Comparison of ENCODE assay signal across 10 cellular contexts in the genomic region with DNA sequence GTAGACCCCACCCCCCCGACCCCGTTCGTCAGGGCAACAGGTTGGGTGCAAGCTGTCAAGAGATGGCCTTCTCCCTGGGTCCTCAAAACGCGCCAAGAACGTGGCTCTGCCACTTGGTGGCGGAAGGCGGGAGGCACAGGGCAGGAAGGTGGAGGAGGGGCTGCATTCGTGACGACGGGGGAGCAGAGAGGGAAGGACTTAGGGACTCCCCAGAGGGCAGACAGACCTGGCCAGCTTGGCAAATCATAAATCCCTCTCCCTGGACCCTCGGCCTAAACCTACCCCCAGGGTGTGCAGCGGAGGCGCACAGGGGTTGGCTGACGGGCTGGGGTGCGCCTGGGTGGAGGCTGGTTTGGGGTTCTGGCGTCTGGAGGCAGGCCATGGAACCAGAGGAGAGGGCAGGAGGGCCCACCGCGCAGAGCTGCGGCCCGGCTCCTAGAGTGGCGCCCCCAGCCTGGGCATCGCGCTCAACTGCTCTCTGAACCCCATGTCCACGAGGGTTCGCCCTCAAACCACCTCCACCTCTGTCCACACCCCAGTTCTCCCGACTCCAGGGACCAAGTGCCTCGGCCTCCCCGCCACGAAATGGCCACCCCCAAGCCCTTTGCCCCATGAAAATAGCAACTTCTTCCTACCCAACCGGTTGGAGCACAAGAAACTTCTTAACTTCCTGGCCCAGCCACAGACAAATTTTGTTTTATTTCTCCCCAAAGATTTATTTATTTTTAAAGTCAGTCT. TPM values are rescaled to one million over a fixed set of nuclear protein-coding genes. Genes with fewer than 3 reads are reported as not detected.
DNase-seq lines count a peak whose midpoint lies in the region; ATAC-seq and TF ChIP-seq lines count a peak whose summit lies in the region.
"Had no signal": no experiment of that assay in that cellular context is flagged by ENCODE, and none has a peak within 500 bp of the region (broad histone marks: within the 10 kb centered on the region; RNA-seq: fewer than 3 reads in every experiment).

No MANE protein-coding gene starts in this region.

- H3K4me3 Mint-ChIP-seq in CD8-positive, alpha-beta T cell = peak overlapping the region; percentile 51
- peak overlapping the region; percentile 48 for H3K4me3 Mint-ChIP-seq in activated naive CD8-positive, alpha-beta T cell treated with anti-CD3 and anti-CD28 coated beads, Interleukin-2, amount 50 U/mL, for 24 hours
- peak overlapping the region in 9 of 10 donors; percentile 39 to 70 (median 63) for H3K4me3 Mint-ChIP-seq in naive thymus-derived CD4-positive, alpha-beta T cell

- no peak overlapping the region for H3K27ac ChIP-seq in CD8-positive, alpha-beta T cell (ENCODE audit: low read depth, low read length)
- no peak overlapping the region for H3K27ac ChIP-seq in HEK293 (ENCODE audit: extremely low read depth, low read depth, low read length)
- H3K27ac ChIP-seq in naive thymus-derived CD4-positive, alpha-beta T cell (ENCODE audit: low read depth, low read length) = no peak overlapping the region
- H3K27ac ChIP-seq: right atrium auricular region had no signal

- H3K4me1 Mint-ChIP-seq in CD8-positive, alpha-beta T cell (ENCODE audit: low read depth) = peaks cover 58% of the 10 kb centered on the region
- peaks cover 62% of the 10 kb centered on the region for H3K4me1 Mint-ChIP-seq in activated naive CD8-positive, alpha-beta T cell treated with anti-CD3 and anti-CD28 coated beads, Interleukin-2, amount 50 U/mL, for 24 hours
- H3K4me1 Mint-ChIP-seq in naive thymus-derived CD4-positive, alpha-beta T cell = peaks cover 37 to 77% (median 62%) of the 10 kb centered on the region in 7 donors

- peaks cover 51% of the 10 kb centered on the region for H3K4me1 ChIP-seq in CD8-positive, alpha-beta T cell (ENCODE audit: insufficient read depth, low read length)
- H3K4me1 ChIP-seq in HEK293 (ENCODE audit: control insufficient read depth, insufficient read depth, low read length) = peaks cover 2% of the 10 kb centered on the region; the same call in 1 of the 2 replicates
- H3K4me1 ChIP-seq in naive thymus-derived CD4-positive, alpha-beta T cell (ENCODE audit: control insufficient read depth in 2 of 2, insufficient read depth in 2 of 2, low read length in 2 of 2) = peaks cover 42 to 48% of the 10 kb centered on the region in 2 donors

- H3K27me3 Mint-ChIP-seq in CD8-positive, alpha-beta T cell (ENCODE audit: low read depth) = peaks cover 98% of the 10 kb centered on the region
- H3K27me3 Mint-ChIP-seq in activated naive CD8-positive, alpha-beta T cell treated with anti-CD3 and anti-CD28 coated beads, Interleukin-2, amount 50 U/mL, for 24 hours = peaks cover 96% of the 10 kb centered on the region
- peaks cover 96 to 99% (median 98%) of the 10 kb centered on the region in 5 donors for H3K27me3 Mint-ChIP-seq in naive thymus-derived CD4-positive, alpha-beta T cell

- H3K27ac Mint-ChIP-seq in CD8-positive, alpha-beta T cell = no peak overlapping the region
- no peak overlapping the region for H3K27ac Mint-ChIP-seq in activated naive CD8-positive, alpha-beta T cell treated with anti-CD3 and anti-CD28 coated beads, Interleukin-2, amount 50 U/mL, for 24 hours
- H3K27ac Mint-ChIP-seq in naive thymus-derived CD4-positive, alpha-beta T cell = peak overlapping the region in 5 of 9 donors; percentile 9 to 75 (median 57)

- TF ChIP-seq CTCF in CD8-positive, alpha-beta T cell (IDR thresholded peaks at IDR 0.05) = no peak
- no peak for TF ChIP-seq CTCF in HEK293 (tag by site-specific recombination; IDR thresholded peaks at IDR 0.05)

- peaks cover 3% of the 10 kb centered on the region for H3K9me3 Mint-ChIP-seq in CD8-positive, alpha-beta T cell
- no peaks in the 10 kb centered on the region for H3K9me3 Mint-ChIP-seq in activated naive CD8-positive, alpha-beta T cell treated with anti-CD3 and anti-CD28 coated beads, Interleukin-2, amount 50 U/mL, for 24 hours
- peaks cover under 1 to 28% (median 6%) of the 10 kb centered on the region in 11 donors for H3K9me3 Mint-ChIP-seq in naive thymus-derived CD4-positive, alpha-beta T cell

- CTCF ChIA-PET in CD8-positive, alpha-beta T cell (lab: Charles Lee) = interaction anchor here (0.7 kb wide), 1 partner anchor 16 kb away, joined by 3 read pairs; no protein-coding TSS in a partner anchor
- CTCF ChIA-PET in HEK293 (lab: Yijun Ruan, JAX) = no interaction called here
- CTCF ChIA-PET in naive thymus-derived CD4-positive, alpha-beta T cell (lab: Charles Lee) = interaction anchor here (0.7 kb wide), 1 partner anchor 359 kb away, joined by 3 read pairs; no protein-coding TSS in a partner anchor

- H3K36me3 Mint-ChIP-seq in CD8-positive, alpha-beta T cell = no peaks in the 10 kb centered on the region
- peaks cover 5% of the 10 kb centered on the region for H3K36me3 Mint-ChIP-seq in activated naive CD8-positive, alpha-beta T cell treated with anti-CD3 and anti-CD28 coated beads, Interleukin-2, amount 50 U/mL, for 24 hours (ENCODE audit: low read depth)
- peaks cover 0 to 7% (median 4%) of the 10 kb centered on the region in 5 donors for H3K36me3 Mint-ChIP-seq in naive thymus-derived CD4-positive, alpha-beta T cell

- H3K27me3 ChIP-seq in CD8-positive, alpha-beta T cell (ENCODE audit: insufficient read depth, low read length) = peaks cover 86% of the 10 kb centered on the region
- peaks cover 55 to 88% of the 10 kb centered on the region in 2 donors for H3K27me3 ChIP-seq in naive thymus-derived CD4-positive, alpha-beta T cell (ENCODE audit: control insufficient read depth in 2 of 2, insufficient read depth in 2 of 2, low read length in 2 of 2)

- POLR2A ChIA-PET in CD8-positive, alpha-beta T cell (lab: Charles Lee) = no interaction called here
- POLR2A ChIA-PET in HEK293 (lab: Yijun Ruan, JAX) = no interaction called here
- POLR2A ChIA-PET in naive thymus-derived CD4-positive, alpha-beta T cell (lab: Charles Lee) = no interaction called here

- H3K36me3 ChIP-seq in CD8-positive, alpha-beta T cell (ENCODE audit: insufficient read depth, low read length) = no peaks in the 10 kb centered on the region
- H3K36me3 ChIP-seq in HEK293 (ENCODE audit: control insufficient read depth in 2 of 2, insufficient read depth in 1 of 2, low read length in 2 of 2) = no peaks in the 10 kb centered on the region
- H3K36me3 ChIP-seq in naive thymus-derived CD4-positive, alpha-beta T cell (ENCODE audit: control insufficient read depth in 2 of 3, insufficient read depth in 3 of 3, low read length in 3 of 3) = no peaks in the 10 kb centered on the region
- H3K36me3 ChIP-seq: right atrium auricular region had no signal

- DNase-seq in CD8-positive, alpha-beta T cell = peak in 3 of 7 experiments; percentile 43 to 61 (median 56)
- peak; percentile 49 for DNase-seq in activated naive CD8-positive, alpha-beta T cell treated with anti-CD3 and anti-CD28 coated beads, Interleukin-2, amount 50 U/mL, for 24 hours
- peak in 7 of 9 donors; percentile 18 to 55 (median 49) for DNase-seq in naive thymus-derived CD4-positive, alpha-beta T cell
- DNase-seq in NCI-H1694 (lab: John Stamatoyannopoulos, UW) (no peak), NCI-H345 (lab: John Stamatoyannopoulos, UW) (no peak), SKM-1 treated with dmso at 0.1 percent for 144 hours (lab: John Stamatoyannopoulos, UW; ENCODE audit: unreplicated experiment) (no peak)
- DNase-seq: dermis blood vessel endothelial cell had no signal

- intact Hi-C loops in CD8-positive, alpha-beta T cell (cut with DNase I, micrococcal nuclease) = loop anchor here in 1 of 2 experiments (1.0 kb wide), 1 partner anchor 9 kb away; no protein-coding TSS in a partner anchor
- intact Hi-C loops in naive thymus-derived CD4-positive, alpha-beta T cell (cut with micrococcal nuclease) = loop anchor here (1.0 to 10.0 kb wide), 3 partner anchors 7 to 169 kb away; no protein-coding TSS in a partner anchor

- no peaks in the 10 kb centered on the region for H3K9me3 ChIP-seq in CD8-positive, alpha-beta T cell (ENCODE audit: low read length)
- no peaks in the 10 kb centered on the region for H3K9me3 ChIP-seq in HEK293 (ENCODE audit: control insufficient read depth, insufficient read depth, low read depth, low read length)
- H3K9me3 ChIP-seq in naive thymus-derived CD4-positive, alpha-beta T cell (ENCODE audit: control insufficient read depth in 2 of 3, low read length in 3 of 3) = no peaks in the 10 kb centered on the region

- peak; percentile 35 for ATAC-seq in CD8-positive, alpha-beta T cell
- ATAC-seq in activated naive CD8-positive, alpha-beta T cell treated with anti-CD3 and anti-CD28 coated beads, Interleukin-2, amount 50 U/mL, for 24 hours = no peak
- ATAC-seq in naive thymus-derived CD4-positive, alpha-beta T cell = peak; percentile 48
- ATAC-seq in HG03175 (IDR thresholded peaks at IDR 0.05; ENCODE audit: unreplicated experiment) = no peak

- no peak overlapping the region for H3K4me3 ChIP-seq in CD8-positive, alpha-beta T cell (ENCODE audit: low read depth, low read length)
- no peak overlapping the region for H3K4me3 ChIP-seq in HEK293 (ENCODE audit: low read depth, low read length)
- no peak overlapping the region for H3K4me3 ChIP-seq in naive thymus-derived CD4-positive, alpha-beta T cell (ENCODE audit: low read length)
- H3K4me3 ChIP-seq: right atrium auricular region had no signal

TF ChIP-seq in HEK293, 187 proteins besides CTCF, POLR2A, EP300 and RAD21:
- TF ChIP-seq ZNF354C (tag by site-specific recombination; IDR thresholded peaks at IDR 0.05; ENCODE audit: borderline replicate concordance, low read depth) = no peak
- TF ChIP-seq ZNF660 (tag by site-specific recombination; IDR thresholded peaks at IDR 0.05) = no peak
- TF ChIP-seq OSR2 (tag by site-specific recombination; IDR thresholded peaks at IDR 0.05) = no peak
- TF ChIP-seq ZNF202 (tag by site-specific recombination; IDR thresholded peaks at IDR 0.05; ENCODE audit: borderline replicate concordance) = 0 out of 2 replicates have a peak, but pooled peaks have one; percentile 45
- 0 out of 2 replicates have a peak, but pooled peaks have one; percentile 17 for TF ChIP-seq SCRT2 (tag by site-specific recombination; IDR thresholded peaks at IDR 0.05)
- TF ChIP-seq, protein P1, sequence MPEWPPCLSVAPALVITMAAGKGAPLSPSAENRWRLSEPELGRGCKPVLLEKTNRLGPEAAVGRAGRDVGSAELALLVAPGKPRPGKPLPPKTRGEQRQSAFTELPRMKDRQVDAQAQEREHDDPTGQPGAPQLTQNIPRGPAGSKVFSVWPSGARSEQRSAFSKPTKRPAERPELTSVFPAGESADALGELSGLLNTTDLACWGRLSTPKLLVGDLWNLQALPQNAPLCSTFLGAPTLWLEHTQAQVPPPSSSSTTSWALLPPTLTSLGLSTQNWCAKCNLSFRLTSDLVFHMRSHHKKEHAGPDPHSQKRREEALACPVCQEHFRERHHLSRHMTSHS (tag by site-specific recombination; IDR thresholded peaks at IDR 0.05) = no peak
- no peak for TF ChIP-seq ZNF585B (tag by site-specific recombination; IDR thresholded peaks at IDR 0.05)
- no peak for TF ChIP-seq RBAK (tag by site-specific recombination; IDR thresholded peaks at IDR 0.05)

RNA-seq across cellular contexts. Expression of gene GATA3, which starts 10.8 kb away (rescaled TPM):
- total RNA-seq in CD8-positive, alpha-beta T cell = 10 to 100 TPM; 76.3 to 82.0 TPM
- total RNA-seq in naive thymus-derived CD4-positive, alpha-beta T cell = 10 to 100 TPM; 31.2 to 60.1 (median 38.6) TPM
- polyA plus RNA-seq in naive thymus-derived CD4-positive, alpha-beta T cell = 10 to 100 TPM; 24.0 to 30.9 TPM

Comparison
In these comparisons a context has a peak if more than half of its experiments do, and no peak if none do; other contexts are left out.
1. ATAC-seq: peak in CD8-positive, alpha-beta T cell (single experiment) and naive thymus-derived CD4-positive, alpha-beta T cell (single experiment); none in activated naive CD8-positive, alpha-beta T cell treated with anti-CD3 and anti-CD28 coated beads, Interleukin-2, amount 50 U/mL, for 24 hours (single experiment) and HG03175 (single experiment).
2. DNase-seq: peak in activated naive CD8-positive, alpha-beta T cell treated with anti-CD3 and anti-CD28 coated beads, Interleukin-2, amount 50 U/mL, for 24 hours (single experiment) and naive thymus-derived CD4-positive, alpha-beta T cell (7 of 9); none in NCI-H1694 (single experiment), NCI-H345 (single experiment) and SKM-1 treated with dmso at 0.1 percent for 144 hours (single experiment).
3. H3K27ac Mint-ChIP-seq: peak in naive thymus-derived CD4-positive, alpha-beta T cell (5 of 9); none in CD8-positive, alpha-beta T cell (single experiment) and activated naive CD8-positive, alpha-beta T cell treated with anti-CD3 and anti-CD28 coated beads, Interleukin-2, amount 50 U/mL, for 24 hours (single experiment).
4. Peak in every context shown above with its lines, with median percentiles within 50 percentile points of each other: H3K4me3 Mint-ChIP-seq.